20 cellular contexts compared by ENCODE assay signal in the genomic region with DNA sequence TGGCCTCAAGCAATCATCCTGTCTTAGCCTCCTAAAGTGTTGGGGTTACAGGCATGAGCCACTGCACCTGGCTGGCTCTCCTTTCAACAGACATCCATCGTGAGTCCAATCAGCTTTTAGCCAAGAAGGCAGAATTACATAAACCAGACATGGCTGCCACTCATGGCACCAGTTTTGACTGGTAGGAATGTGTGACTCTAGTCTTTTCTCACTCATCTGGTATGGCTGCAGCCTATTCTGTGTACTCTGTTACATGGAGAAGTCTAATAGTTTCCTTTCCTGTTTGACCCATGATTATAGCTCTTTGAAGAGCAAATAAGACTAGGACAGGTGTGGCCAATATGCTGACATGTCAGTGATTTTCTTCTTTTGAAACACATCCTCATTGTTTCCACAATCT. TPM values are rescaled to one million over a fixed set of nuclear protein-coding genes. Genes with fewer than 3 reads are reported as not detected.
DNase-seq lines count a peak whose midpoint lies in the region; ATAC-seq, FAIRE-seq and TF ChIP-seq lines count a peak whose summit lies in the region.
"Had no signal": no experiment of that assay in that cellular context is flagged by ENCODE, and none has a peak within 500 bp of the region (broad histone marks: within the 10 kb centered on the region; RNA-seq: fewer than 3 reads in every experiment).

No MANE protein-coding gene starts in this region.

- WGBS in right lobe of liver (ENCODE audit: insufficient coverage, low coverage, low lambda C conversion rate, missing lambda C conversion rate): 100% methylated on average over 1 of the region's 1 CpG
- WGBS in HepG2 (ENCODE audit: low lambda C conversion rate): 25% methylated on average over 1 of the region's 1 CpG
- 55 to 56% methylated on average over 1 of the region's 1 CpG for WGBS in esophagus squamous epithelium, 2 donors

- DNase-seq in right lobe of liver: no peak
- DNase-seq in HepG2 (ENCODE audit: low spot score): no peak
- peak; percentile 11 for DNase-seq in NCI-H748 treated with DMSO at 0.1 percent for 48 hours (lab: John Stamatoyannopoulos, UW)
- no peak for DNase-seq in esophagus squamous epithelium (lab: John Stamatoyannopoulos, UW)
- no peak for DNase-seq in NCI-H2227 treated with DMSO at 0.1 percent for 48 hours (lab: John Stamatoyannopoulos, UW)
- no peak for DNase-seq in NCI-H1092 treated with DMSO at 0.1 percent for 48 hours (lab: John Stamatoyannopoulos, UW)
- DNase-seq in activated CD4-positive, alpha-beta T cell treated with anti-CD3 and anti-CD28 coated beads, Interleukin-2, amount 50 U/mL, for 4 hours: no peak
- DNase-seq: activated naive CD4-positive, alpha-beta T cell treated with anti-CD3 and anti-CD28 coated beads, Interleukin-2, amount 50 U/mL, for 16 hours; activated T-cell treated with anti-CD3 and anti-CD28 coated beads, Interleukin-2, amount 50 U/mL, for 48 hours; CD4-positive, alpha-beta memory T cell; DND-41; endodermal cell; NCI-H187 treated with DMSO at 0.1 percent for 48 hours; NCI-H446; nephron progenitor cell; SJCRH30; stimulated activated naive CD8-positive, alpha-beta T cell treated with anti-CD3 and anti-CD28 coated beads, Interleukin-15, Interleukin-2, amounts not matched to agents 100 U/mL and 50 U/mL, for 24 hours had no signal

- CTCF ChIA-PET in HepG2 (lab: Yijun Ruan, JAX; ENCODE audit: low intra/inter-chr PET ratio, low total read pairs): no interaction called here

- no peak overlapping the region for H2AFZ ChIP-seq in HepG2 (ENCODE audit: low read length)

- intact Hi-C loops in right lobe of liver (cut with DNase I): no loop called here
- intact Hi-C loops in HepG2 (cut with micrococcal nuclease; ENCODE audit: unreplicated experiment): no loop called here
- intact Hi-C loops in esophagus squamous epithelium (cut with DNase I): no loop called here

- no TSS peak for BruUV-seq in HepG2 (replicated peaks; lab: Mats Ljungman, UMichigan)

- H4K20me1 ChIP-seq in HepG2 (ENCODE audit: insufficient read depth, low read length): no peaks in the 10 kb centered on the region

- peak; percentile 9 for TF ChIP-seq POLR2A in right lobe of liver (IDR thresholded peaks at IDR 0.05)
- no peak for TF ChIP-seq POLR2A in HepG2 (IDR thresholded peaks at IDR 0.05; ENCODE audit: insufficient read depth in 1 of 2, low read depth in 2 of 2, low read length in 2 of 2)
- no peak for TF ChIP-seq POLR2A in esophagus squamous epithelium (IDR thresholded peaks at IDR 0.05)

- TF ChIP-seq RAD21 in HepG2 (CRISPR knock-in tag; IDR thresholded peaks at IDR 0.05): no peak

- no peak overlapping the region for H3K9ac ChIP-seq in HepG2 (ENCODE audit: insufficient read depth, low read depth, low read length)

- H3K4me3 ChIP-seq in right lobe of liver (no peak overlapping the region), HepG2 (replicated peaks in 1 of 3; ENCODE audit: insufficient read depth in 1 of 3, low read depth in 2 of 3, low read length in 3 of 3) (no peak overlapping the region), esophagus squamous epithelium (no peak overlapping the region)
- H3K4me3 ChIP-seq: SJCRH30, tibial nerve had no signal

- no peak for FAIRE-seq in HepG2 (lab: Jason Lieb, UNC)

- in situ Hi-C loops in HepG2 (cut with HindIII; ENCODE audit: extremely low pct_ligation_motif_present, low pct_unique_long_range_greater_than_20kb): no loop called here

- no peak overlapping the region for H3K4me2 ChIP-seq in HepG2 (ENCODE audit: low read depth, low read length)

- H3K27me3 ChIP-seq in right lobe of liver (no peaks in the 10 kb centered on the region), HepG2 (ENCODE audit: control insufficient read depth in 1 of 2, insufficient read depth in 2 of 2, low read length in 2 of 2) (peaks cover 1 to 4% of the 10 kb centered on the region in 2 experiments; a peak in 1 of 5 replicates), esophagus squamous epithelium (no peaks in the 10 kb centered on the region)
- H3K27me3 ChIP-seq: SJCRH30, tibial nerve had no signal

- peaks cover 0 to 24% (median 11%) of the 10 kb centered on the region in 4 donors for H3K4me1 ChIP-seq in right lobe of liver
- no peaks in the 10 kb centered on the region for H3K4me1 ChIP-seq in HepG2 (ENCODE audit: insufficient read depth, low read length)
- peaks cover 0 to 13% (median 5%) of the 10 kb centered on the region in 3 donors for H3K4me1 ChIP-seq in esophagus squamous epithelium
- H3K4me1 ChIP-seq: SJCRH30 had no signal

- H3K9me3 ChIP-seq in right lobe of liver (no peaks in the 10 kb centered on the region), HepG2 (ENCODE audit: low read length) (no peaks in the 10 kb centered on the region), esophagus squamous epithelium (no peaks in the 10 kb centered on the region)
- H3K9me3 ChIP-seq: SJCRH30, tibial nerve had no signal

- H3K27ac ChIP-seq in right lobe of liver (no peak overlapping the region), HepG2 (ENCODE audit: extremely low read length, insufficient read depth, low read length) (no peak overlapping the region), esophagus squamous epithelium (peak overlapping the region in 3 of 4 donors; percentile 25 to 39 (median 31))
- H3K27ac ChIP-seq: SJCRH30, tibial nerve had no signal

- ATAC-seq in right lobe of liver: peak in 2 of 4 donors; percentile 9 to 47
- no peak for ATAC-seq in HepG2
- no peak for ATAC-seq in GM18867 (IDR thresholded peaks at IDR 0.05; ENCODE audit: unreplicated experiment)
- ATAC-seq: stimulated activated naive CD8-positive, alpha-beta T cell treated with anti-CD3 and anti-CD28 coated beads, Interleukin-15, Interleukin-2, amounts not matched to agents 100 U/mL and 50 U/mL, for 24 hours; WTC11 had no signal

- H3K79me2 ChIP-seq in HepG2 (ENCODE audit: insufficient read depth, low read length): no peaks in the 10 kb centered on the region

- POLR2A ChIA-PET in HepG2 (lab: Yijun Ruan, JAX): no interaction called here

- TF ChIP-seq CTCF in right lobe of liver (IDR thresholded peaks at IDR 0.05) (no peak), HepG2 (CRISPR knock-in tag; IDR thresholded peaks at IDR 0.05) (no peak), esophagus squamous epithelium (IDR thresholded peaks at IDR 0.05) (no peak)

- H3K36me3 ChIP-seq in right lobe of liver: no peaks in the 10 kb centered on the region
- H3K36me3 ChIP-seq in HepG2 (replicated peaks in 1 of 2; ENCODE audit: control insufficient read depth in 1 of 2, insufficient read depth in 2 of 2, low read length in 2 of 2): no peaks in the 10 kb centered on the region
- H3K36me3 ChIP-seq in esophagus squamous epithelium: no peaks in the 10 kb centered on the region
- H3K36me3 ChIP-seq: SJCRH30, tibial nerve had no signal

- TF ChIP-seq EP300 in HepG2 (IDR thresholded peaks at IDR 0.05; ENCODE audit: low read depth in 2 of 2, low read length in 2 of 2) (no peak), HepG2 (CRISPR knock-in tag; IDR thresholded peaks at IDR 0.05; ENCODE audit: borderline replicate concordance) (no peak)

TF ChIP-seq in HepG2, 621 proteins besides CTCF, POLR2A, EP300 and RAD21:
- TF ChIP-seq RFXAP (CRISPR knock-in tag; IDR thresholded peaks at IDR 0.05; ENCODE audit: borderline replicate concordance) (no peak), ZNF552 (CRISPR knock-in tag; IDR thresholded peaks at IDR 0.05; ENCODE audit: borderline replicate concordance) (no peak)

RNA-seq across cellular contexts. Expression of a gene that starts 27.0 kb away (rescaled TPM):
- total RNA-seq in right lobe of liver (10 to 100 TPM in 3 of 6 experiments, 1 to 10 TPM in 3; 7.6 to 19.1 (median 10.2) TPM), HepG2 (2016; rRNA removed; fragmentation: Illumina TruSeq; extraction: Trizol) (4.3 and 5.3 TPM in 2 replicates), esophagus squamous epithelium (10 to 100 TPM in 3 of 4 donors, 1 to 10 TPM in 1; 7.6 to 19.0 (median 12.5) TPM)
- 0.35 and 0.81 TPM in 2 replicates for total RNA-seq in HepG2 (2016; cell fraction: cytosol; rRNA removed; fragmentation: Illumina TruSeq; extraction: Trizol; ENCODE audit: low read depth)
- 3.7 and 6.0 TPM in 2 replicates for total RNA-seq in HepG2 (2016; cell fraction: insoluble cytoplasmic fraction; rRNA removed; fragmentation: Illumina TruSeq; extraction: Trizol)
- total RNA-seq in HepG2 (2016; cell fraction: membrane; rRNA removed; fragmentation: Illumina TruSeq; extraction: Trizol): 1.9 and 2.1 TPM in 2 replicates
- 2.6 and 3.2 TPM in 2 replicates for total RNA-seq in HepG2 (2016; cell fraction: nucleus; rRNA removed; fragmentation: Illumina TruSeq; extraction: Trizol)
- 1.2 and 1.8 TPM in 2 replicates for polyA plus RNA-seq in HepG2 (2011; rRNA removed)
- 0.90 and 1.1 TPM in 2 replicates for polyA plus RNA-seq in HepG2 (2011; cell fraction: cytosol; rRNA removed)
- 0.80 and 1.1 TPM in 2 replicates for polyA plus RNA-seq in HepG2 (2011; cell fraction: nucleus; rRNA removed)
- 0.76 and 1.7 TPM in 2 replicates for polyA plus RNA-seq in HepG2 (2012)
- polyA plus RNA-seq in HepG2 (2016; cell fraction: cytosol; fragmentation: Illumina TruSeq; extraction: Trizol; ENCODE audit: low read depth): 0.14 and 0.21 TPM in 2 replicates
- 3.6 and 3.8 TPM in 2 replicates for polyA plus RNA-seq in HepG2 (2016; cell fraction: insoluble cytoplasmic fraction; fragmentation: Illumina TruSeq; extraction: Trizol; ENCODE audit: low read depth)
- 0.64 TPM in 2 replicates for polyA plus RNA-seq in HepG2 (2016; cell fraction: membrane; fragmentation: Illumina TruSeq; extraction: Trizol; ENCODE audit: low read depth)
- 2.2 and 2.6 TPM in 2 replicates for polyA plus RNA-seq in HepG2 (2016; cell fraction: nucleus; fragmentation: Illumina TruSeq; extraction: Trizol; ENCODE audit: insufficient read depth, low read depth)
- polyA minus RNA-seq in HepG2 (2011; rRNA and poly(A)+ RNA removed; ENCODE audit: low replicate concordance): 4.0 and 5.3 TPM in 2 replicates
- 2.8 and 3.2 TPM in 2 replicates for polyA minus RNA-seq in HepG2 (2011; cell fraction: cytosol; rRNA and poly(A)+ RNA removed)
- polyA minus RNA-seq in HepG2 (2011; cell fraction: nucleus; rRNA and poly(A)+ RNA removed): 2.1 and 3.5 TPM in 2 replicates

Comparison
In these comparisons a context has a peak if more than half of its experiments do, and no peak if none do; other contexts are left out.
1. H3K27ac ChIP-seq: peak in esophagus squamous epithelium (3 of 4); none in right lobe of liver (0 of 3) and HepG2 (single experiment).